Comparison of ENCODE assay signal across 1 cellular context in the genomic region with DNA sequence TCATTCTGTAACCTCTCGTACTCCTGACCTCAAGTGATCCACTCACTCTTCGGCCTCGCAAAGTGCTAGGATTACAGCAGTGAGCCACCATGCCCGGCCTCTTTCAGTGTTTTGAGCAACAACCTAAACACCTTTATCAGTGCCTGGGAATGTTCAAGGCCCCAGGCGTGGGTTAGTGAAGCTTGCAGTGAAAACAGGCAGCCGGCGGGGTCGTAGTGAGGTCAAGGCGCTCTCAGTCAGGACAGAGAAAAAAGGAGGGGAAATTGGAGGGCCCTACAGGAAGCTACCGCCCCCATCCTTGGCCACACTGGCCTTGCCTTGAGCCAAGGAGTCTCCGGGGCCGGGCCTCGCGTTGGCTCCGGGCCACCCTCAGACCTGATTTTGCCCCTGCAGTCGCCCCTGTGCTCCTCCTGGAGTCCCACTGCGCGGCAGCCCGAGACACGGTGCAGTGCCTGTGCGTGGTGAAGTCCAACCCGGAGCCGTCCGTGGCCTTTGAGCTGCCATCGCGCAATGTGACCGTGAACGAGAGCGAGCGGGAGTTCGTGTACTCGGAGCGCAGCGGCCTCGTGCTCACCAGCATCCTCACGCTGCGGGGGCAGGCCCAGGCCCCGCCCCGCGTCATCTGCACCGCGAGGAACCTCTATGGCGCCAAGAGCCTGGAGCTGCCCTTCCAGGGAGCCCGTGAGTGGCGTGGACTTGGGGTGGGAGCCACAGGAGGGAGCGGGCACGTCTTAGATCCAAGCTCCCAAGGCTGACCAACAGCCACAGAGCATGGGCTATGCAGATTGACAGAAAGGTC.
A peak's percentile ranks its signal among the peaks of the same experiment; 100 is the strongest.
TF ChIP-seq lines count a peak whose summit lies in the region.

No MANE protein-coding gene starts in this region.

TF ChIP-seq in HepG2, 621 proteins besides CTCF, POLR2A, EP300 and RAD21 (continued from another document and continues in another):
- TF ChIP-seq, protein P1, sequence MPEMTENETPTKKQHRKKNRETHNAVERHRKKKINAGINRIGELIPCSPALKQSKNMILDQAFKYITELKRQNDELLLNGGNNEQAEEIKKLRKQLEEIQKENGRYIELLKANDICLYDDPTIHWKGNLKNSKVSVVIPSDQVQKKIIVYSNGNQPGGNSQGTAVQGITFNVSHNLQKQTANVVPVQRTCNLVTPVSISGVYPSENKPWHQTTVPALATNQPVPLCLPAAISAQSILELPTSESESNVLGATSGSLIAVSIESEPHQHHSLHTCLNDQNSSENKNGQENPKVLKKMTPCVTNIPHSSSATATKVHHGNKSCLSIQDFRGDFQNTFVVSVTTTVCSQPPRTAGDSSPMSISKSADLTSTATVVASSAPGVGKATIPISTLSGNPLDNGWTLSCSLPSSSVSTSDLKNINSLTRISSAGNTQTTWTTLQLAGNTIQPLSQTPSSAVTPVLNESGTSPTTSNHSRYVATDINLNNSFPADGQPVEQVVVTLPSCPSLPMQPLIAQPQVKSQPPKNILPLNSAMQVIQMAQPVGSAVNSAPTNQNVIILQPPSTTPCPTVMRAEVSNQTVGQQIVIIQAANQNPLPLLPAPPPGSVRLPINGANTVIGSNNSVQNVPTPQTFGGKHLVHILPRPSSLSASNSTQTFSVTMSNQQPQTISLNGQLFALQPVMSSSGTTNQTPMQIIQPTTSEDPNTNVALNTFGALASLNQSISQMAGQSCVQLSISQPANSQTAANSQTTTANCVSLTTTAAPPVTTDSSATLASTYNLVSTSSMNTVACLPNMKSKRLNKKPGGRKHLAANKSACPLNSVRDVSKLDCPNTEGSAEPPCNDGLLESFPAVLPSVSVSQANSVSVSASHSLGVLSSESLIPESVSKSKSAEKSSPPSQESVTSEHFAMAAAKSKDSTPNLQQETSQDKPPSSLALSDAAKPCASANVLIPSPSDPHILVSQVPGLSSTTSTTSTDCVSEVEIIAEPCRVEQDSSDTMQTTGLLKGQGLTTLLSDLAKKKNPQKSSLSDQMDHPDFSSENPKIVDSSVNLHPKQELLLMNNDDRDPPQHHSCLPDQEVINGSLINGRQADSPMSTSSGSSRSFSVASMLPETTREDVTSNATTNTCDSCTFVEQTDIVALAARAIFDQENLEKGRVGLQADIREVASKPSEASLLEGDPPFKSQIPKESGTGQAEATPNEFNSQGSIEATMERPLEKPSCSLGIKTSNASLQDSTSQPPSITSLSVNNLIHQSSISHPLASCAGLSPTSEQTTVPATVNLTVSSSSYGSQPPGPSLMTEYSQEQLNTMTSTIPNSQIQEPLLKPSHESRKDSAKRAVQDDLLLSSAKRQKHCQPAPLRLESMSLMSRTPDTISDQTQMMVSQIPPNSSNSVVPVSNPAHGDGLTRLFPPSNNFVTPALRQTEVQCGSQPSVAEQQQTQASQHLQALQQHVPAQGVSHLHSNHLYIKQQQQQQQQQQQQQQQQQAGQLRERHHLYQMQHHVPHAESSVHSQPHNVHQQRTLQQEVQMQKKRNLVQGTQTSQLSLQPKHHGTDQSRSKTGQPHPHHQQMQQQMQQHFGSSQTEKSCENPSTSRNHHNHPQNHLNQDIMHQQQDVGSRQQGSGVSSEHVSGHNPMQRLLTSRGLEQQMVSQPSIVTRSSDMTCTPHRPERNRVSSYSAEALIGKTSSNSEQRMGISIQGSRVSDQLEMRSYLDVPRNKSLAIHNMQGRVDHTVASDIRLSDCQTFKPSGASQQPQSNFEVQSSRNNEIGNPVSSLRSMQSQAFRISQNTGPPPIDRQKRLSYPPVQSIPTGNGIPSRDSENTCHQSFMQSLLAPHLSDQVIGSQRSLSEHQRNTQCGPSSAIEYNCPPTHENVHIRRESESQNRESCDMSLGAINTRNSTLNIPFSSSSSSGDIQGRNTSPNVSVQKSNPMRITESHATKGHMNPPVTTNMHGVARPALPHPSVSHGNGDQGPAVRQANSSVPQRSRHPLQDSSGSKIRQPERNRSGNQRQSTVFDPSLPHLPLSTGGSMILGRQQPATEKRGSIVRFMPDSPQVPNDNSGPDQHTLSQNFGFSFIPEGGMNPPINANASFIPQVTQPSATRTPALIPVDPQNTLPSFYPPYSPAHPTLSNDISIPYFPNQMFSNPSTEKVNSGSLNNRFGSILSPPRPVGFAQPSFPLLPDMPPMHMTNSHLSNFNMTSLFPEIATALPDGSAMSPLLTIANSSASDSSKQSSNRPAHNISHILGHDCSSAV (CRISPR knock-in tag; IDR thresholded peaks at IDR 0.05; ENCODE audit: borderline replicate concordance): no peak
- TF ChIP-seq, protein P2, sequence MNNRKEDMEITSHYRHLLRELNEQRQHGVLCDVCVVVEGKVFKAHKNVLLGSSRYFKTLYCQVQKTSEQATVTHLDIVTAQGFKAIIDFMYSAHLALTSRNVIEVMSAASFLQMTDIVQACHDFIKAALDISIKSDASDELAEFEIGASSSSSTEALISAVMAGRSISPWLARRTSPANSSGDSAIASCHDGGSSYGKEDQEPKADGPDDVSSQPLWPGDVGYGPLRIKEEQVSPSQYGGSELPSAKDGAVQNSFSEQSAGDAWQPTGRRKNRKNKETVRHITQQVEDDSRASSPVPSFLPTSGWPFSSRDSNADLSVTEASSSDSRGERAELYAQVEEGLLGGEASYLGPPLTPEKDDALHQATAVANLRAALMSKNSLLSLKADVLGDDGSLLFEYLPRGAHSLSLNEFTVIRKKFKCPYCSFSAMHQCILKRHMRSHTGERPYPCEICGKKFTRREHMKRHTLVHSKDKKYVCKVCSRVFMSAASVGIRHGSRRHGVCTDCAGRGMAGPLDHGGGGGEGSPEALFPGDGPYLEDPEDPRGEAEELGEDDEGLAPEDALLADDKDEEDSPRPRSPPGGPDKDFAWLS (CRISPR knock-in tag; IDR thresholded peaks at IDR 0.05; ENCODE audit: borderline replicate concordance): no peak
- TF ChIP-seq, protein P3, sequence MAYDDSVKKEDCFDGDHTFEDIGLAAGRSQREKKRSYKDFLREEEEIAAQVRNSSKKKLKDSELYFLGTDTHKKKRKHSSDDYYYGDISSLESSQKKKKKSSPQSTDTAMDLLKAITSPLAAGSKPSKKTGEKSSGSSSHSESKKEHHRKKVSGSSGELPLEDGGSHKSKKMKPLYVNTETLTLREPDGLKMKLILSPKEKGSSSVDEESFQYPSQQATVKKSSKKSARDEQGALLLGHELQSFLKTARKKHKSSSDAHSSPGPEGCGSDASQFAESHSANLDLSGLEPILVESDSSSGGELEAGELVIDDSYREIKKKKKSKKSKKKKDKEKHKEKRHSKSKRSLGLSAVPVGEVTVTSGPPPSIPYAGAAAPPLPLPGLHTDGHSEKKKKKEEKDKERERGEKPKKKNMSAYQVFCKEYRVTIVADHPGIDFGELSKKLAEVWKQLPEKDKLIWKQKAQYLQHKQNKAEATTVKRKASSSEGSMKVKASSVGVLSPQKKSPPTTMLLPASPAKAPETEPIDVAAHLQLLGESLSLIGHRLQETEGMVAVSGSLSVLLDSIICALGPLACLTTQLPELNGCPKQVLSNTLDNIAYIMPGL (CRISPR knock-in tag; IDR thresholded peaks at IDR 0.05; ENCODE audit: borderline replicate concordance in 1 of 2, low read depth in 1 of 2): no peak
- TF ChIP-seq NFE2L1 (CRISPR knock-in tag; IDR thresholded peaks at IDR 0.05; ENCODE audit: borderline replicate concordance) (no peak), HOXA5 (CRISPR knock-in tag; IDR thresholded peaks at IDR 0.05) (no peak), ZNF460 (CRISPR knock-in tag; IDR thresholded peaks at IDR 0.05; ENCODE audit: borderline replicate concordance) (no peak), MXD4 (CRISPR knock-in tag; IDR thresholded peaks at IDR 0.05) (no peak), DR1 (CRISPR knock-in tag; IDR thresholded peaks at IDR 0.05) (no peak), ZC3H13 (CRISPR knock-in tag; IDR thresholded peaks at IDR 0.05) (no peak), ZNF75D (CRISPR knock-in tag; IDR thresholded peaks at IDR 0.05; ENCODE audit: borderline replicate concordance) (no peak), SYNCRIP (IDR thresholded peaks at IDR 0.05; ENCODE audit: insufficient read depth, low read depth, low read length) (no peak), ZNF891 (CRISPR knock-in tag; IDR thresholded peaks at IDR 0.05) (no peak; the same call in 1 of the 2 replicates), ZNF263 (CRISPR knock-in tag; IDR thresholded peaks at IDR 0.05) (no peak), ZNF337 (CRISPR knock-in tag; IDR thresholded peaks at IDR 0.05; ENCODE audit: borderline replicate concordance, low read depth) (no peak), ZNF264 (CRISPR knock-in tag; IDR thresholded peaks at IDR 0.05) (no peak), TMF1 (CRISPR knock-in tag; IDR thresholded peaks at IDR 0.05; ENCODE audit: low read depth) (no peak), FOXC1 (CRISPR knock-in tag; IDR thresholded peaks at IDR 0.05; ENCODE audit: borderline replicate concordance) (no peak), ZKSCAN8 (CRISPR knock-in tag; IDR thresholded peaks at IDR 0.05; ENCODE audit: borderline replicate concordance) (no peak), KMT2A (CRISPR knock-in tag; IDR thresholded peaks at IDR 0.05) (no peak), JUN (CRISPR knock-in tag; IDR thresholded peaks at IDR 0.05) (no peak), ZNF383 (CRISPR knock-in tag; IDR thresholded peaks at IDR 0.05; ENCODE audit: borderline replicate concordance) (no peak), ZNF577 (CRISPR knock-in tag; IDR thresholded peaks at IDR 0.05; ENCODE audit: borderline replicate concordance, low read depth) (no peak)
- TF ChIP-seq, protein P4, sequence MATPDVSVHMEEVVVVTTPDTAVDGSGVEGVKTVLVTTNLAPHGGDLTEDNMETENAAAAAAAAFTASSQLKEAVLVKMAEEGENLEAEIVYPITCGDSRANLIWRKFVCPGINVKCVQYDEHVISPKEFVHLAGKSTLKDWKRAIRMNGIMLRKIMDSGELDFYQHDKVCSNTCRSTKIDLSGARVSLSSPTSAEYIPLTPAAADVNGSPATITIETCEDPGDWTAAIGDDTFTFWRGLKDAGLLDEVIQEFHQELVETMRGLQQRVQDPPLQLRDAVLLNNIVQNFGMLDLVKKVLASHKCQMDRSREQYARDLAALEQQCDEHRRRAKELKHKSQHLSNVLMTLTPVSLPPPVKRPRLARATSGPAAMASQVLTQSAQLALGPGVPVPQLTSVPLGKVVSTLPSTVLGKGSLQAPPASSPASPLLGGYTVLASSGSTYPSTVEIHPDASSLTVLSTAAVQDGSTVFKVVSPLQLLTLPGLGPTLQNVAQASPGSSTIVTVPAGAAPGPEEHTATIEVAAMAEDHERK (CRISPR knock-in tag; IDR thresholded peaks at IDR 0.05; ENCODE audit: low read depth): no peak
- TF ChIP-seq, protein P5, sequence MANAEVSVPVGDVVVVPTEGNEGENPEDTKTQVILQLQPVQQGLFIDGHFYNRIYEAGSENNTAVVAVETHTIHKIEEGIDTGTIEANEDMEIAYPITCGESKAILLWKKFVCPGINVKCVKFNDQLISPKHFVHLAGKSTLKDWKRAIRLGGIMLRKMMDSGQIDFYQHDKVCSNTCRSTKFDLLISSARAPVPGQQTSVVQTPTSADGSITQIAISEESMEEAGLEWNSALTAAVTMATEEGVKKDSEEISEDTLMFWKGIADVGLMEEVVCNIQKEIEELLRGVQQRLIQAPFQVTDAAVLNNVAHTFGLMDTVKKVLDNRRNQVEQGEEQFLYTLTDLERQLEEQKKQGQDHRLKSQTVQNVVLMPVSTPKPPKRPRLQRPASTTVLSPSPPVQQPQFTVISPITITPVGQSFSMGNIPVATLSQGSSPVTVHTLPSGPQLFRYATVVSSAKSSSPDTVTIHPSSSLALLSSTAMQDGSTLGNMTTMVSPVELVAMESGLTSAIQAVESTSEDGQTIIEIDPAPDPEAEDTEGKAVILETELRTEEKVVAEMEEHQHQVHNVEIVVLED (CRISPR knock-in tag; IDR thresholded peaks at IDR 0.05; ENCODE audit: borderline replicate concordance): no peak
- TF ChIP-seq, protein P6, sequence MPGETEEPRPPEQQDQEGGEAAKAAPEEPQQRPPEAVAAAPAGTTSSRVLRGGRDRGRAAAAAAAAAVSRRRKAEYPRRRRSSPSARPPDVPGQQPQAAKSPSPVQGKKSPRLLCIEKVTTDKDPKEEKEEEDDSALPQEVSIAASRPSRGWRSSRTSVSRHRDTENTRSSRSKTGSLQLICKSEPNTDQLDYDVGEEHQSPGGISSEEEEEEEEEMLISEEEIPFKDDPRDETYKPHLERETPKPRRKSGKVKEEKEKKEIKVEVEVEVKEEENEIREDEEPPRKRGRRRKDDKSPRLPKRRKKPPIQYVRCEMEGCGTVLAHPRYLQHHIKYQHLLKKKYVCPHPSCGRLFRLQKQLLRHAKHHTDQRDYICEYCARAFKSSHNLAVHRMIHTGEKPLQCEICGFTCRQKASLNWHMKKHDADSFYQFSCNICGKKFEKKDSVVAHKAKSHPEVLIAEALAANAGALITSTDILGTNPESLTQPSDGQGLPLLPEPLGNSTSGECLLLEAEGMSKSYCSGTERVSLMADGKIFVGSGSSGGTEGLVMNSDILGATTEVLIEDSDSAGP (CRISPR knock-in tag; IDR thresholded peaks at IDR 0.05; ENCODE audit: borderline replicate concordance): peak; percentile 61; the same call in 1 of the 2 replicates
- TF ChIP-seq, protein P7, sequence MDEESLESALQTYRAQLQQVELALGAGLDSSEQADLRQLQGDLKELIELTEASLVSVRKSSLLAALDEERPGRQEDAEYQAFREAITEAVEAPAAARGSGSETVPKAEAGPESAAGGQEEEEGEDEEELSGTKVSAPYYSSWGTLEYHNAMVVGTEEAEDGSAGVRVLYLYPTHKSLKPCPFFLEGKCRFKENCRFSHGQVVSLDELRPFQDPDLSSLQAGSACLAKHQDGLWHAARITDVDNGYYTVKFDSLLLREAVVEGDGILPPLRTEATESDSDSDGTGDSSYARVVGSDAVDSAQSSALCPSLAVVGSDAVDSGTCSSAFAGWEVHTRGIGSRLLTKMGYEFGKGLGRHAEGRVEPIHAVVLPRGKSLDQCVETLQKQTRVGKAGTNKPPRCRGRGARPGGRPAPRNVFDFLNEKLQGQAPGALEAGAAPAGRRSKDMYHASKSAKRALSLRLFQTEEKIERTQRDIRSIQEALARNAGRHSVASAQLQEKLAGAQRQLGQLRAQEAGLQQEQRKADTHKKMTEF (CRISPR knock-in tag; IDR thresholded peaks at IDR 0.05): 0 out of 2 replicates have a peak, but pooled peaks have one; percentile 46
- TF ChIP-seq, protein P8, sequence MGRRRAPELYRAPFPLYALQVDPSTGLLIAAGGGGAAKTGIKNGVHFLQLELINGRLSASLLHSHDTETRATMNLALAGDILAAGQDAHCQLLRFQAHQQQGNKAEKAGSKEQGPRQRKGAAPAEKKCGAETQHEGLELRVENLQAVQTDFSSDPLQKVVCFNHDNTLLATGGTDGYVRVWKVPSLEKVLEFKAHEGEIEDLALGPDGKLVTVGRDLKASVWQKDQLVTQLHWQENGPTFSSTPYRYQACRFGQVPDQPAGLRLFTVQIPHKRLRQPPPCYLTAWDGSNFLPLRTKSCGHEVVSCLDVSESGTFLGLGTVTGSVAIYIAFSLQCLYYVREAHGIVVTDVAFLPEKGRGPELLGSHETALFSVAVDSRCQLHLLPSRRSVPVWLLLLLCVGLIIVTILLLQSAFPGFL (CRISPR knock-in tag; IDR thresholded peaks at IDR 0.05): no peak
- TF ChIP-seq, protein P9, sequence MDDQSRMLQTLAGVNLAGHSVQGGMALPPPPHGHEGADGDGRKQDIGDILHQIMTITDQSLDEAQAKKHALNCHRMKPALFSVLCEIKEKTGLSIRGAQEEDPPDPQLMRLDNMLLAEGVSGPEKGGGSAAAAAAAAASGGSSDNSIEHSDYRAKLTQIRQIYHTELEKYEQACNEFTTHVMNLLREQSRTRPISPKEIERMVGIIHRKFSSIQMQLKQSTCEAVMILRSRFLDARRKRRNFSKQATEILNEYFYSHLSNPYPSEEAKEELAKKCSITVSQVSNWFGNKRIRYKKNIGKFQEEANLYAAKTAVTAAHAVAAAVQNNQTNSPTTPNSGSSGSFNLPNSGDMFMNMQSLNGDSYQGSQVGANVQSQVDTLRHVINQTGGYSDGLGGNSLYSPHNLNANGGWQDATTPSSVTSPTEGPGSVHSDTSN (CRISPR knock-in tag; IDR thresholded peaks at IDR 0.05; ENCODE audit: borderline replicate concordance): no peak
- TF ChIP-seq, protein P10, sequence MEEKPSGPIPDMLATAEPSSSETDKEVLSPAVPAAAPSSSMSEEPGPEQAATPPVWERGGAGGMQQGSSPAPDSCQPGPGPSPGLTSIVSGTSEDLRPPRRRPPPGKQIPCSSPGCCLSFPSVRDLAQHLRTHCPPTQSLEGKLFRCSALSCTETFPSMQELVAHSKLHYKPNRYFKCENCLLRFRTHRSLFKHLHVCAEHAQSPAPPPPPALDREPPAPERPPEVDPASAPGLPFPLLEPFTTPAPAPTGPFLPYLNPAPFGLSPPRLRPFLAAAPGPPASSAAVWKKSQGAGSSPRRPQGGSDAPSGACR (CRISPR knock-in tag; IDR thresholded peaks at IDR 0.05): no peak
